ENCODE assay signal across 2 cellular contexts in genomic region chr3:49687419-49687795, GRCh38. TPM values are rescaled to one million over a fixed set of nuclear protein-coding genes. Genes with fewer than 3 reads are reported as not detected.
"Had no signal": no experiment of that assay in that cellular context is flagged by ENCODE, and none has a peak within 500 bp of the region (broad histone marks: within the 10 kb centered on the region; RNA-seq: fewer than 3 reads in every experiment).

No MANE protein-coding gene starts in this region.

RNA-seq across cellular contexts. Expression of gene AMIGO3, which starts 32.1 kb away (rescaled TPM):
- total RNA-seq: left lobe of liver, pulmonary artery endothelial cell had no signal
